ENCODE assay signal across 19 cellular contexts in the genomic region with DNA sequence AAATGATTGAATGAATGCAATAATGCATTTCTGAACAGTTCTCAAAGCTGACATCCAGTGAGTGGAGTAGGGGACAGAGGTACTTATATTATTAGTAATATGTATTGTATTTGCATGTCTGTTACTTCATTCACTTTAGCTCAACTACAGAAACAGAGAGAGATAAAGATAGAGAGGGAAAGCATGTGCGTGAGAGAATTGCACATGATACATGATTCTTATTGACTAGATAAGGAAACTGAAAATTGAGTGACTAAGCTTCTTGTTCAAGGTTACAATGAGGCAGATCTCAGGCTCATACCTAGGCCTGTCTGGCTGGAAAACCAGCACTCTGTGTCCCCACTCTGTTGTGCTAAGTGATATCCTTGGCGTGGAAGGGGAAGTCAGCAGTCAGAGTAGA.
DNase-seq lines count a peak whose midpoint lies in the region; ATAC-seq and TF ChIP-seq lines count a peak whose summit lies in the region.
"Had no signal": no experiment of that assay in that cellular context is flagged by ENCODE, and none has a peak within 500 bp of the region (broad histone marks: within the 10 kb centered on the region; RNA-seq: fewer than 3 reads in every experiment).

No MANE protein-coding gene starts in this region.

- H3K9me3 Mint-ChIP-seq in activated T-cell treated with anti-CD3 and anti-CD28 coated beads, Interleukin-2, amount 50 U/mL, for 24 hours, result peaks cover 16% of the 10 kb centered on the region
- H3K9me3 Mint-ChIP-seq: activated T-helper 2 cell treated with anti-CD3 and anti-CD28 coated beads, Interferon-gamma antibody, Interleukin-2, Interleukin-4, amounts not matched to agents 10 μg/mL and 5 μg/mL and 100 μg/mL, durations not matched to agents 14 hours and 24 hours and 36 hours had no signal

- H3K4me3 Mint-ChIP-seq in activated T-cell treated with anti-CD3 and anti-CD28 coated beads, Interleukin-2, amount 50 U/mL, for 24 hours, result no peak overlapping the region
- H3K4me3 Mint-ChIP-seq: immature natural killer cell had no signal

- ATAC-seq in GM18520 (IDR thresholded peaks at IDR 0.05; ENCODE audit: unreplicated experiment) (peak; percentile 68), GM21390 (IDR thresholded peaks at IDR 0.05; ENCODE audit: unreplicated experiment) (peak; percentile 93), HG03025 (IDR thresholded peaks at IDR 0.05; ENCODE audit: low FRiP score, unreplicated experiment) (peak; percentile 80)

- no peaks in the 10 kb centered on the region for H3K4me1 ChIP-seq in BE2C
- H3K4me1 ChIP-seq: suprapubic skin had no signal

- DNase-seq in OCI-M1 (lab: John Stamatoyannopoulos, UW) (peak; percentile 82), SK-N-DZ (ENCODE audit: low spot score) (no peak), BE2C (no peak)
- no peak for DNase-seq in activated CD8-positive, alpha-beta memory T cell treated with anti-CD3 and anti-CD28 coated beads, Interleukin-2, amount 50 U/mL, for 48 hours
- DNase-seq in activated T-cell treated with anti-CD3 and anti-CD28 coated beads, Interleukin-2, amount 50 U/mL, for 24 hours, result no peak
- DNase-seq: activated CD4-positive, alpha-beta T cell treated with anti-CD3 and anti-CD28 coated beads, Interleukin-2, amount 50 U/mL, for 1 hour; brain microvascular endothelial cell; DND-41; effector memory CD4-positive, alpha-beta T cell; foreskin melanocyte; immature natural killer cell; Karpas-422; NCI-H187 treated with DMSO at 0.1 percent for 48 hours; NCI-H526 had no signal

- H3K9me3 ChIP-seq in BE2C, result no peaks in the 10 kb centered on the region; the same call in 1 of the 2 replicates
- H3K9me3 ChIP-seq: suprapubic skin had no signal

- H3K36me3 Mint-ChIP-seq in activated T-cell treated with anti-CD3 and anti-CD28 coated beads, Interleukin-2, amount 50 U/mL, for 24 hours (ENCODE audit: low read depth), result no peaks in the 10 kb centered on the region
- H3K36me3 Mint-ChIP-seq: immature natural killer cell had no signal

- no peaks in the 10 kb centered on the region for H3K36me3 ChIP-seq in BE2C
- H3K36me3 ChIP-seq: brain microvascular endothelial cell, suprapubic skin had no signal

- H3K4me1 Mint-ChIP-seq in activated T-cell treated with anti-CD3 and anti-CD28 coated beads, Interleukin-2, amount 50 U/mL, for 24 hours (ENCODE audit: low read depth), result no peaks in the 10 kb centered on the region
- H3K4me1 Mint-ChIP-seq: immature natural killer cell had no signal

- TF ChIP-seq CTCF in BE2C (IDR thresholded peaks at IDR 0.05; ENCODE audit: low read depth, low read length), result no peak

- H3K4me3 ChIP-seq in BE2C (ENCODE audit: low read depth, low read length), result no peak overlapping the region
- H3K4me3 ChIP-seq: suprapubic skin had no signal

- no peaks in the 10 kb centered on the region for H3K27me3 Mint-ChIP-seq in activated T-cell treated with anti-CD3 and anti-CD28 coated beads, Interleukin-2, amount 50 U/mL, for 24 hours

- H3K27me3 ChIP-seq in BE2C, result no peaks in the 10 kb centered on the region
- H3K27me3 ChIP-seq: brain microvascular endothelial cell, suprapubic skin had no signal

- H3K27ac Mint-ChIP-seq in activated T-cell treated with anti-CD3 and anti-CD28 coated beads, Interleukin-2, amount 50 U/mL, for 24 hours, result no peak overlapping the region
- H3K27ac Mint-ChIP-seq: activated T-helper 2 cell treated with anti-CD3 and anti-CD28 coated beads, Interferon-gamma antibody, Interleukin-2, Interleukin-4, amounts not matched to agents 10 μg/mL and 5 μg/mL and 100 μg/mL, durations not matched to agents 14 hours and 24 hours and 36 hours; immature natural killer cell had no signal
